Comparison of ENCODE assay signal across 13 cellular contexts in the genomic region with DNA sequence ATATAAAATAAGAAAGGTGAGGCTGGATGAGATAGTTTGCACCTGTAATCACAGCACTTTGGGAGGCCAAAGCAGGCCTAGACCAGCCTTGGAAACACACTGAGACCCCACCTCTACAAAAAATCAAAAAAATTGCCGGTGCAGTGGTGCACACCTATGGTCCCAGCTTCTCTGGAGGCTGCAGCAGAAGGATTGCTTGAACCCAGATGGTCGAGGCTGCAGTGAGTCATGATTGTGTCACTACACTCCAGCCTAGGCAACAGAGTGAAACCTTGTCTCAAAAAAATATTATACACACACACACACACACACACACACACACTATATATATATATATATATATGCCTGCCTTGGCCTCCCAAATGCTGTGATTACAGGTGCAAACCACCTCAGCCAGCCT. TPM values are rescaled to one million over a fixed set of nuclear protein-coding genes. Genes with fewer than 3 reads are reported as not detected.
A peak's percentile ranks its signal among the peaks of the same experiment; 100 is the strongest.
DNase-seq lines count a peak whose midpoint lies in the region; ATAC-seq, FAIRE-seq and TF ChIP-seq lines count a peak whose summit lies in the region.
"Had no signal": no experiment of that assay in that cellular context is flagged by ENCODE, and none has a peak within 500 bp of the region (broad histone marks: within the 10 kb centered on the region; RNA-seq: fewer than 3 reads in every experiment).

No MANE protein-coding gene starts in this region.

- H3K79me2 ChIP-seq in DND-41 (ENCODE audit: insufficient read depth, low read length) = no peaks in the 10 kb centered on the region

- no peaks in the 10 kb centered on the region for H3K4me1 ChIP-seq in DND-41 (ENCODE audit: insufficient read depth, low read length)
- H3K4me1 ChIP-seq in neuron (ENCODE audit: insufficient read depth, low read length) = peaks cover 22% of the 10 kb centered on the region

- H3K4me1 Mint-ChIP-seq in effector memory CD8-positive, alpha-beta T cell (ENCODE audit: low read depth in 2 of 2) = peaks cover 30 to 39% of the 10 kb centered on the region in 2 donors

- H3K36me3 ChIP-seq in DND-41 (ENCODE audit: insufficient read depth, low read length) (peaks cover 28% of the 10 kb centered on the region), neuron (ENCODE audit: insufficient read depth, low read length) (peaks cover 18% of the 10 kb centered on the region)
- H3K36me3 ChIP-seq: gastrocnemius medialis had no signal

- H3K27me3 ChIP-seq in DND-41 (ENCODE audit: insufficient read depth, low read length, poor library complexity) (no peaks in the 10 kb centered on the region), neuron (ENCODE audit: insufficient read depth, low read length) (no peaks in the 10 kb centered on the region)
- H3K27me3 ChIP-seq: gastrocnemius medialis had no signal

- ATAC-seq in DND-41 (ENCODE audit: insufficient read depth, low read depth) = 0 out of 3 replicates have a peak, but pooled peaks have one; percentile 14
- no peak for ATAC-seq in effector memory CD8-positive, alpha-beta T cell (replicated peaks)
- ATAC-seq: gastrocnemius medialis had no signal

- H3K27me3 Mint-ChIP-seq in effector memory CD8-positive, alpha-beta T cell = no peaks in the 10 kb centered on the region

- no peak overlapping the region for H3K9ac ChIP-seq in DND-41 (ENCODE audit: low read depth, low read length)

- peaks cover 3% of the 10 kb centered on the region for H3K36me3 Mint-ChIP-seq in effector memory CD8-positive, alpha-beta T cell (ENCODE audit: insufficient read depth)

- TF ChIP-seq CTCF in DND-41 (IDR thresholded peaks at IDR 0.05; ENCODE audit: borderline replicate concordance, extremely low read depth, low read length, poor library complexity, severe bottlenecking) = no peak

- H3K27ac Mint-ChIP-seq in effector memory CD8-positive, alpha-beta T cell = peak overlapping the region; percentile 59 to 77

- peak overlapping the region; percentile 79 to 82 for H3K4me3 Mint-ChIP-seq in effector memory CD8-positive, alpha-beta T cell

- no peak overlapping the region for H3K4me2 ChIP-seq in DND-41 (ENCODE audit: insufficient read depth, low read length)

- H3K4me3 ChIP-seq in DND-41 (ENCODE audit: low read depth in 1 of 2, low read length in 2 of 2) = no peak overlapping the region
- peak overlapping the region; percentile 77 for H3K4me3 ChIP-seq in neuron (ENCODE audit: low read length)
- H3K4me3 ChIP-seq: SK-N-MC had no signal

- H3K9me3 Mint-ChIP-seq in effector memory CD8-positive, alpha-beta T cell = no peaks in the 10 kb centered on the region

- H3K27ac ChIP-seq in DND-41 (ENCODE audit: low read length) = no peak overlapping the region
- H3K27ac ChIP-seq: SK-N-MC had no signal

- no peak overlapping the region for H2AFZ ChIP-seq in DND-41 (ENCODE audit: low read depth, low read length)
- H2AFZ ChIP-seq in neuron (ENCODE audit: low read depth, low read length) = no peak overlapping the region

- no peak for TF ChIP-seq POLR2A in GM12891 (IDR thresholded peaks at IDR 0.05; ENCODE audit: low read depth, low read length)

- no peaks in the 10 kb centered on the region for H3K9me3 ChIP-seq in DND-41 (ENCODE audit: insufficient read depth, low read length, severe bottlenecking)
- H3K9me3 ChIP-seq in neuron (ENCODE audit: low read length) = peaks cover 2% of the 10 kb centered on the region
- H3K9me3 ChIP-seq: gastrocnemius medialis had no signal

- no peak for DNase-seq in DND-41
- peak; percentile 9 for DNase-seq in LHCN-M2 (ENCODE audit: low read depth)
- DNase-seq in effector memory CD8-positive, alpha-beta T cell = no peak
- DNase-seq in activated gamma-delta T cell treated with Interleukin-2 at 50 U/mL for 16 hours = no peak
- no peak for DNase-seq in hepatic stellate cell (ENCODE audit: low spot score)
- no peak for DNase-seq in GM12891 (ENCODE audit: insufficient read length, low spot score)
- DNase-seq in NCI-H446 (lab: John Stamatoyannopoulos, UW) = no peak
- DNase-seq: DMS79, gastrocnemius medialis, KBM-7, NCI-H524 had no signal

- H4K20me1 ChIP-seq in DND-41 (ENCODE audit: insufficient read depth, low read length) = no peaks in the 10 kb centered on the region

- FAIRE-seq in GM12891 (lab: Jason Lieb, UNC) = no peak

TF ChIP-seq in GM12891, 5 proteins besides CTCF, POLR2A, EP300 and RAD21:
- TF ChIP-seq SPI1 (IDR thresholded peaks at IDR 0.05; ENCODE audit: low read depth, low read length) (no peak), POLR2AphosphoS5 (IDR thresholded peaks at IDR 0.05; ENCODE audit: low read depth, low read length) (no peak), POU2F2 (IDR thresholded peaks at IDR 0.05; ENCODE audit: low read depth, low read length) (no peak), PAX5 (IDR thresholded peaks at IDR 0.05; ENCODE audit: insufficient read depth, low read length, severe bottlenecking) (no peak), TAF1 (IDR thresholded peaks at IDR 0.05; ENCODE audit: low read depth, low read length) (no peak)

RNA-seq across cellular contexts. Expression of a gene that starts 1.3 kb away (rescaled TPM):
- 9.4 and 16.6 TPM in 2 replicates for total RNA-seq in LHCN-M2 (2014; rRNA removed)
- 14.3 TPM for polyA plus RNA-seq in LHCN-M2 (2012)
- 12.1 TPM for polyA plus RNA-seq in GM12891 (2012; ENCODE audit: low read depth, missing spikeins)

RNA-seq across cellular contexts. Expression of a gene that starts 36.0 kb away (rescaled TPM):
- 19.6 and 21.8 TPM in 2 replicates for total RNA-seq in LHCN-M2 (2014; rRNA removed)
- 5.1 TPM for polyA plus RNA-seq in LHCN-M2 (2012)
- 4.2 TPM for polyA plus RNA-seq in GM12891 (2012; ENCODE audit: low read depth, missing spikeins)
